1 cellular context compared by ENCODE assay signal in the genomic region with DNA sequence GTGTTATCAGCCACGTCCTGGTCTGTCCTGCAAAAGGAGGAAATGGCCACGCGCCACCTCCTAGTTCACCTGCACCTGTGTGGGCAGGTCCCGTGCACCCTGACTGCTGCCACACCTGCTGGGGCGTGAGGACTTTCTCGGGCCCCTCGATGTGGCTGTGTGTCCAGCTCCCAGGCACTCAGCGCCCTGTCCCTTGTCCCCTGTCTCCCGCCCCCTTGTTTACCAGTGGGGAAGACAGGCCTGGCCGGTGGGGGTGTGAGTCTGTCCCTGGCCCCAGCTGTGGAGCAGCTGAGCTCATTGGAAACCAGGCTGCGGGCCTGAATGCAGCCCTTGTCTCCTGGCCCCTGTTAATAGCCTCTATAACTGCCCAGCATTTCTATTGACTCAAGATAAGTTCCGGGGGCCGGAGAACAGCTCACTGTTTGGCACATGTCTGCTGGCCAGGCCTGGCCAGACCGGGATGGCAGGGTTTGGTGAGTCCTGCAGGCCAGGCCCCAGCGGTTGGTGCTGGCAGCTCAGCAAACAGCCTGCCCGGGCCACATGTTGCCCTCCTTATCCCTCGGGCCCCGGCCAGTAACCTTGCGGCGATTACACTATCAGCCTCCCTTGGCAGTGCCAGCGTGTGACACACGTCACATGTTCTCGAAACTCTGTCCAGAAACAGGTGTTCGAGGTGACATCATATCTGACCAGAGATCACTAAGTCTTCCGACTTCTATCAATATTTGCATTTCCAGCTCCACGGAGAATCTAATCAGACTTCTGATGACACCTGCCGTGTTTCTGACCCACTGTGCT.
TF ChIP-seq lines count a peak whose summit lies in the region.

No MANE protein-coding gene starts in this region.

TF ChIP-seq in HepG2, 621 proteins besides CTCF, POLR2A, EP300 and RAD21 (continued from another document and continues in another):
- TF ChIP-seq, protein P1, sequence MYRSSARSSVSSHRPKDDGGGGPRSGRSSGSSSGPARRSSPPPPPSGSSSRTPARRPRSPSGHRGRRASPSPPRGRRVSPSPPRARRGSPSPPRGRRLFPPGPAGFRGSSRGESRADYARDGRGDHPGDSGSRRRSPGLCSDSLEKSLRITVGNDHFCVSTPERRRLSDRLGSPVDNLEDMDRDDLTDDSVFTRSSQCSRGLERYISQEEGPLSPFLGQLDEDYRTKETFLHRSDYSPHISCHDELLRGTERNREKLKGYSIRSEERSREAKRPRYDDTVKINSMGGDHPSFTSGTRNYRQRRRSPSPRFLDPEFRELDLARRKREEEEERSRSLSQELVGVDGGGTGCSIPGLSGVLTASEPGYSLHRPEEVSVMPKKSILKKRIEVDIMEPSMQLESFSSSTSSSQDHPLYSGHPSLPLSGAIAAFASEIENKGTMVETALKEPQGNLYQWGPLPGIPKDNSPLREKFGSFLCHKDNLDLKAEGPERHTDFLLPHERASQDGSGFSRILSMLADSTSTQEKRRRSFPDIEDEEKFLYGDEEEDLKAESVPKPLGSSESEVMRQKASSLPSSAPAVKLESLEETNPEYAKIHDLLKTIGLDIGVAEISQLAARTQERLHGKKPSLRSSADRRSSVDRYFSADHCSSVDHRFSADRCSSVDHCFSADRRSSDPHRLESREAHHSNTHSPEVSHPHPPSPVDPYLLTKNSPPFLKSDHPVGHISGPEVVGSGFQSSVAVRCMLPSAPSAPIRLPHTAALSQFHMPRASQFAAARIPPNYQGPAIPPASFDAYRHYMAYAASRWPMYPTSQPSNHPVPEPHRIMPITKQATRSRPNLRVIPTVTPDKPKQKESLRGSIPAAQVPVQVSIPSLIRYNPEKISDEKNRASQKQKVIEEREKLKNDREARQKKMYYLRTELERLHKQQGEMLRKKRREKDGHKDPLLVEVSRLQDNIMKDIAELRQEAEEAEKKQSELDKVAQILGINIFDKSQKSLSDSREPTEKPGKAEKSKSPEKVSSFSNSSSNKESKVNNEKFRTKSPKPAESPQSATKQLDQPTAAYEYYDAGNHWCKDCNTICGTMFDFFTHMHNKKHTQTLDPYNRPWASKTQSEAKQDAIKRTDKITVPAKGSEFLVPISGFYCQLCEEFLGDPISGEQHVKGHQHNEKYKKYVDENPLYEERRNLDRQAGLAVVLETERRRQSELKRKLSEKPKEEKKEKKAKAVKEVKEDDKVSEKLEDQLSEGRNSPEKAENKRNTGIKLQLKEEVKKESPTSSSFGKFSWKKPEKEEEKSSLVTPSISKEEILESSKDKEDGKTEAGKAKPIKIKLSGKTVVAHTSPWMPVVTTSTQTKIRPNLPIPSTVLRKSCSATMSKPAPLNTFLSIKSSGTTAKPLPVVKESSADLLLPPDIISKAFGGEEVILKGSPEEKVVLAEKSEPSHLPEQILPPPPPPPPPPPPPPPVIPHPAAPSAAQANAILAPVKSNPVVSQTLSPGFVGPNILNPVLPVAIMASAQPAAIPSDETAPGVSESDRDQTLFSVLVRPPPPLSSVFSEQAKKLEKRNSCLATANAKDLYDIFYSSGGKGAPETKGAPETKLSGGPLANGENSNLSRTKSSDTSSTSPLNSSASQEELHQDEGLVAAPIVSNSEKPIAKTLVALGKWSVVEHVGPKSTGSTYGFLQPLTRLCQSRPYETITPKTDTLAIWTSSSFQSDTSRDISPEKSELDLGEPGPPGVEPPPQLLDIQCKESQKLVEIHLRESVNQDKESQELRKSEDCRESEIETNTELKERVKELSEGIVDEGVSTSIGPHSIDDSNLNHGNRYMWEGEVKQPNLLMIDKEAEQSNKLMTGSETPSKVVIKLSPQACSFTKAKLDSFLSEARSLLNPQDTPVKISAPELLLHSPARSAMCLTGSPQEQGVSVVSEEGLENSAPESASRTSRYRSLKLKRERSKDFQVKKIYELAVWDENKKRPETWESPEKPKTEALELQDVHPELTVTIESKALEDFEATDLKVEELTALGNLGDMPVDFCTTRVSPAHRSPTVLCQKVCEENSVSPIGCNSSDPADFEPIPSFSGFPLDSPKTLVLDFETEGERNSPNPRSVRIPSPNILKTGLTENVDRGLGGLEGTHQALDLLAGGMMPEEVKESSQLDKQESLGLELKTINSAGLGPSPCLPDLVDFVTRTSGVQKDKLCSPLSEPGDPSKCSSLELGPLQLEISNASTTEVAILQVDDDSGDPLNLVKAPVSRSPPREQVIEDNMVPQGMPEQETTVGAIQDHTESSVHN (CRISPR knock-in tag; IDR thresholded peaks at IDR 0.05) = no peak
- TF ChIP-seq SIN3B (IDR thresholded peaks at IDR 0.05; ENCODE audit: low read length) = no peak
- no peak; the same call in 1 of the 2 replicates for TF ChIP-seq NFKB2 (CRISPR knock-in tag; IDR thresholded peaks at IDR 0.05; ENCODE audit: borderline replicate concordance)
- TF ChIP-seq FOXK2 (IDR thresholded peaks at IDR 0.05) = no peak
- TF ChIP-seq BORCS8-MEF2B (CRISPR knock-in tag; IDR thresholded peaks at IDR 0.05) = no peak
- TF ChIP-seq ZNF263 (CRISPR knock-in tag; IDR thresholded peaks at IDR 0.05) = peak; percentile 19; the same call in 1 of the 2 replicates
- no peak for TF ChIP-seq ZNF451 (CRISPR knock-in tag; IDR thresholded peaks at IDR 0.05)
- TF ChIP-seq ZNF230 (CRISPR knock-in tag; IDR thresholded peaks at IDR 0.05) = no peak
- no peak for TF ChIP-seq ZNF569 (CRISPR knock-in tag; IDR thresholded peaks at IDR 0.05; ENCODE audit: borderline replicate concordance)
- no peak for TF ChIP-seq ZNF501 (CRISPR knock-in tag; IDR thresholded peaks at IDR 0.05)
- no peak for TF ChIP-seq ZNF460 (CRISPR knock-in tag; IDR thresholded peaks at IDR 0.05; ENCODE audit: borderline replicate concordance)
- no peak for TF ChIP-seq ZIK1 (CRISPR knock-in tag; IDR thresholded peaks at IDR 0.05; ENCODE audit: borderline replicate concordance, low read depth)
- TF ChIP-seq, protein P2, sequence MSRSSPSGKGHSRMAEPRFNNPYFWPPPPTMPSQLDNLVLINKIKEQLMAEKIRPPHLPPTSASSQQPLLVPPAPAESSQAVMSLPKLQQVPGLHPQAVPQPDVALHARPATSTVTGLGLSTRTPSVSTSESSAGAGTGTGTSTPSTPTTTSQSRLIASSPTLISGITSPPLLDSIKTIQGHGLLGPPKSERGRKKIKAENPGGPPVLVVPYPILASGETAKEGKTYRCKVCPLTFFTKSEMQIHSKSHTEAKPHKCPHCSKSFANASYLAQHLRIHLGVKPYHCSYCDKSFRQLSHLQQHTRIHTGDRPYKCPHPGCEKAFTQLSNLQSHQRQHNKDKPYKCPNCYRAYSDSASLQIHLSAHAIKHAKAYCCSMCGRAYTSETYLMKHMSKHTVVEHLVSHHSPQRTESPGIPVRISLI (CRISPR knock-in tag; IDR thresholded peaks at IDR 0.05; ENCODE audit: borderline replicate concordance) = no peak
- TF ChIP-seq EEA1 (CRISPR knock-in tag; IDR thresholded peaks at IDR 0.05; ENCODE audit: borderline replicate concordance) = no peak
- no peak for TF ChIP-seq KLF12 (CRISPR knock-in tag; IDR thresholded peaks at IDR 0.05; ENCODE audit: borderline replicate concordance)
- TF ChIP-seq, protein P3, sequence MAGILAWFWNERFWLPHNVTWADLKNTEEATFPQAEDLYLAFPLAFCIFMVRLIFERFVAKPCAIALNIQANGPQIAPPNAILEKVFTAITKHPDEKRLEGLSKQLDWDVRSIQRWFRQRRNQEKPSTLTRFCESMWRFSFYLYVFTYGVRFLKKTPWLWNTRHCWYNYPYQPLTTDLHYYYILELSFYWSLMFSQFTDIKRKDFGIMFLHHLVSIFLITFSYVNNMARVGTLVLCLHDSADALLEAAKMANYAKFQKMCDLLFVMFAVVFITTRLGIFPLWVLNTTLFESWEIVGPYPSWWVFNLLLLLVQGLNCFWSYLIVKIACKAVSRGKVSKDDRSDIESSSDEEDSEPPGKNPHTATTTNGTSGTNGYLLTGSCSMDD (CRISPR knock-in tag; IDR thresholded peaks at IDR 0.05) = no peak
- TF ChIP-seq MBNL3 (CRISPR knock-in tag; conservative IDR thresholded peaks at IDR 0.05) = no peak
- no peak for TF ChIP-seq ONECUT2 (CRISPR knock-in tag; IDR thresholded peaks at IDR 0.05)
- no peak for TF ChIP-seq NPAS2 (CRISPR knock-in tag; IDR thresholded peaks at IDR 0.05; ENCODE audit: borderline replicate concordance)
- TF ChIP-seq, protein P4, sequence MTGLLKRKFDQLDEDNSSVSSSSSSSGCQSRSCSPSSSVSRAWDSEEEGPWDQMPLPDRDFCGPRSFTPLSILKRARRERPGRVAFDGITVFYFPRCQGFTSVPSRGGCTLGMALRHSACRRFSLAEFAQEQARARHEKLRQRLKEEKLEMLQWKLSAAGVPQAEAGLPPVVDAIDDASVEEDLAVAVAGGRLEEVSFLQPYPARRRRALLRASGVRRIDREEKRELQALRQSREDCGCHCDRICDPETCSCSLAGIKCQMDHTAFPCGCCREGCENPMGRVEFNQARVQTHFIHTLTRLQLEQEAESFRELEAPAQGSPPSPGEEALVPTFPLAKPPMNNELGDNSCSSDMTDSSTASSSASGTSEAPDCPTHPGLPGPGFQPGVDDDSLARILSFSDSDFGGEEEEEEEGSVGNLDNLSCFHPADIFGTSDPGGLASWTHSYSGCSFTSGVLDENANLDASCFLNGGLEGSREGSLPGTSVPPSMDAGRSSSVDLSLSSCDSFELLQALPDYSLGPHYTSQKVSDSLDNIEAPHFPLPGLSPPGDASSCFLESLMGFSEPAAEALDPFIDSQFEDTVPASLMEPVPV (CRISPR knock-in tag; IDR thresholded peaks at IDR 0.05) = no peak
- TF ChIP-seq ELF3 (CRISPR knock-in tag; IDR thresholded peaks at IDR 0.05) = no peak
- TF ChIP-seq ZFP41 (CRISPR knock-in tag; IDR thresholded peaks at IDR 0.05; ENCODE audit: borderline replicate concordance) = no peak
- TF ChIP-seq ZNF768 (CRISPR knock-in tag; IDR thresholded peaks at IDR 0.05) = 0 out of 2 replicates have a peak, but pooled peaks have one; percentile 15
- no peak for TF ChIP-seq MAFG (CRISPR knock-in tag; IDR thresholded peaks at IDR 0.05)
- TF ChIP-seq PHB2 (IDR thresholded peaks at IDR 0.05; ENCODE audit: partially characterized antibody) = no peak
- TF ChIP-seq, protein P5, sequence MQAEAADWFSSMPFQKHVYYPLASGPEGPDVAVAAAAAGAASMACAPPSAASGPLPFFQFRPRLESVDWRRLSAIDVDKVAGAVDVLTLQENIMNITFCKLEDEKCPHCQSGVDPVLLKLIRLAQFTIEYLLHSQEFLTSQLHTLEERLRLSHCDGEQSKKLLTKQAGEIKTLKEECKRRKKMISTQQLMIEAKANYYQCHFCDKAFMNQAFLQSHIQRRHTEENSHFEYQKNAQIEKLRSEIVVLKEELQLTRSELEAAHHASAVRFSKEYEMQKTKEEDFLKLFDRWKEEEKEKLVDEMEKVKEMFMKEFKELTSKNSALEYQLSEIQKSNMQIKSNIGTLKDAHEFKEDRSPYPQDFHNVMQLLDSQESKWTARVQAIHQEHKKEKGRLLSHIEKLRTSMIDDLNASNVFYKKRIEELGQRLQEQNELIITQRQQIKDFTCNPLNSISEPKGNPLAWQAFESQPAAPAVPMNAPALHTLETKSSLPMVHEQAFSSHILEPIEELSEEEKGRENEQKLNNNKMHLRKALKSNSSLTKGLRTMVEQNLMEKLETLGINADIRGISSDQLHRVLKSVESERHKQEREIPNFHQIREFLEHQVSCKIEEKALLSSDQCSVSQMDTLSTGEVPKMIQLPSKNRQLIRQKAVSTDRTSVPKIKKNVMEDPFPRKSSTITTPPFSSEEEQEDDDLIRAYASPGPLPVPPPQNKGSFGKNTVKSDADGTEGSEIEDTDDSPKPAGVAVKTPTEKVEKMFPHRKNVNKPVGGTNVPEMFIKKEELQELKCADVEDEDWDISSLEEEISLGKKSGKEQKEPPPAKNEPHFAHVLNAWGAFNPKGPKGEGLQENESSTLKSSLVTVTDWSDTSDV (CRISPR knock-in tag; IDR thresholded peaks at IDR 0.05) = no peak
- TF ChIP-seq TBX2 (CRISPR knock-in tag; IDR thresholded peaks at IDR 0.05; ENCODE audit: borderline replicate concordance) = peak; percentile 96
- TF ChIP-seq NFIC (IDR thresholded peaks at IDR 0.05; ENCODE audit: low read length) = peak; percentile 30; the same call in 1 of the 2 replicates
- TF ChIP-seq ZNF619 (CRISPR knock-in tag; IDR thresholded peaks at IDR 0.05) = no peak
- TF ChIP-seq TCF7L2 (IDR thresholded peaks at IDR 0.05; ENCODE audit: low read depth, low read length) = no peak
- TF ChIP-seq SIX4 (CRISPR knock-in tag; IDR thresholded peaks at IDR 0.05) = no peak
- no peak for TF ChIP-seq ZNF879 (CRISPR knock-in tag; IDR thresholded peaks at IDR 0.05)
- TF ChIP-seq ZNF614 (CRISPR knock-in tag; IDR thresholded peaks at IDR 0.05; ENCODE audit: borderline replicate concordance) = no peak
- TF ChIP-seq ZNF3 (CRISPR knock-in tag; IDR thresholded peaks at IDR 0.05) = no peak
- TF ChIP-seq RBAK (CRISPR knock-in tag; IDR thresholded peaks at IDR 0.05) = no peak
- TF ChIP-seq GTF3A (CRISPR knock-in tag; conservative IDR thresholded peaks at IDR 0.05) = no peak
- TF ChIP-seq U2AF2 (IDR thresholded peaks at IDR 0.05; ENCODE audit: low read depth, low read length) = no peak
- peak; percentile 63 for TF ChIP-seq ZNF883 (CRISPR knock-in tag; IDR thresholded peaks at IDR 0.05; ENCODE audit: not compliant biosample characterization)
- TF ChIP-seq DR1 (CRISPR knock-in tag; IDR thresholded peaks at IDR 0.05) = no peak
- no peak for TF ChIP-seq ZNF17 (CRISPR knock-in tag; IDR thresholded peaks at IDR 0.05)
- TF ChIP-seq PRMT3 (CRISPR knock-in tag; IDR thresholded peaks at IDR 0.05; ENCODE audit: borderline replicate concordance, low read depth) = 0 out of 2 replicates have a peak, but pooled peaks have one; percentile 41
- TF ChIP-seq, protein P6, sequence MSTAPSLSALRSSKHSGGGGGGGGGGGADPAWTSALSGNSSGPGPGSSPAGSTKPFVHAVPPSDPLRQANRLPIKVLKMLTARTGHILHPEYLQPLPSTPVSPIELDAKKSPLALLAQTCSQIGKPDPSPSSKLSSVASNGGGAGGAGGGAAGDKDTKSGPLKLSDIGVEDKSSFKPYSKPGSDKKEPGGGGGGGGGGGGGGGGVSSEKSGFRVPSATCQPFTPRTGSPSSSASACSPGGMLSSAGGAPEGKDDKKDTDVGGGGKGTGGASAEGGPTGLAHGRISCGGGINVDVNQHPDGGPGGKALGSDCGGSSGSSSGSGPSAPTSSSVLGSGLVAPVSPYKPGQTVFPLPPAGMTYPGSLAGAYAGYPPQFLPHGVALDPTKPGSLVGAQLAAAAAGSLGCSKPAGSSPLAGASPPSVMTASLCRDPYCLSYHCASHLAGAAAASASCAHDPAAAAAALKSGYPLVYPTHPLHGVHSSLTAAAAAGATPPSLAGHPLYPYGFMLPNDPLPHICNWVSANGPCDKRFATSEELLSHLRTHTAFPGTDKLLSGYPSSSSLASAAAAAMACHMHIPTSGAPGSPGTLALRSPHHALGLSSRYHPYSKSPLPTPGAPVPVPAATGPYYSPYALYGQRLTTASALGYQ (CRISPR knock-in tag; IDR thresholded peaks at IDR 0.05) = 0 out of 2 replicates have a peak, but pooled peaks have one; percentile 75
- TF ChIP-seq ZNF567 (CRISPR knock-in tag; IDR thresholded peaks at IDR 0.05; ENCODE audit: borderline replicate concordance) = no peak
- TF ChIP-seq CENPX (CRISPR knock-in tag; IDR thresholded peaks at IDR 0.05) = no peak
